9 cellular contexts compared by ENCODE assay signal in genomic region chr11:31106963-31107576, GRCh38.
DNase-seq lines count a peak whose midpoint lies in the region; ATAC-seq, FAIRE-seq and TF ChIP-seq lines count a peak whose summit lies in the region.
"Had no signal": no experiment of that assay in that cellular context is flagged by ENCODE, and none has a peak within 500 bp of the region (broad histone marks: within the 10 kb centered on the region; RNA-seq: fewer than 3 reads in every experiment).

No MANE protein-coding gene starts in this region.

- no peaks in the 10 kb centered on the region for H3K9me2 ChIP-seq in HCT116 (ENCODE audit: insufficient read depth)

- H3K79me2 ChIP-seq in HCT116 (ENCODE audit: insufficient read depth, low read length) = no peaks in the 10 kb centered on the region
- no peaks in the 10 kb centered on the region for H3K79me2 ChIP-seq in keratinocyte (ENCODE audit: control insufficient read depth, insufficient read depth, low read length)

- dilution Hi-C loops in keratinocyte (cut with MboI; ENCODE audit: extremely low pct_ligation_motif_present, low sequenced_read_pairs) = no loop called here

- H3K9me3 ChIP-seq in HCT116 (ENCODE audit: control insufficient read depth in 1 of 2, insufficient read depth in 1 of 2, low read depth in 1 of 2, low read length in 2 of 2) = no peaks in the 10 kb centered on the region
- no peaks in the 10 kb centered on the region for H3K9me3 ChIP-seq in keratinocyte (ENCODE audit: control insufficient read depth, low read depth, low read length)
- H3K9me3 ChIP-seq: BLaER1 had no signal

- H3K4me3 ChIP-seq in HCT116 (replicated peaks in 1 of 2; ENCODE audit: low read depth in 1 of 2, low read length in 2 of 2) = no peak overlapping the region
- no peak overlapping the region for H3K4me3 ChIP-seq in brain microvascular endothelial cell (ENCODE audit: low read depth, low read length)
- H3K4me3 ChIP-seq in keratinocyte (ENCODE audit: control insufficient read depth in 2 of 3, extremely low read depth in 1 of 3, insufficient read depth in 2 of 3, low read depth in 1 of 3, low read length in 3 of 3) = no peak overlapping the region
- H3K4me3 ChIP-seq: BLaER1 had no signal

- H3K27ac ChIP-seq in HCT116 (ENCODE audit: low read depth, low read length) = no peak overlapping the region
- H3K27ac ChIP-seq in brain microvascular endothelial cell = no peak overlapping the region
- H3K27ac ChIP-seq in keratinocyte (ENCODE audit: control insufficient read depth, insufficient read depth, low read length) = no peak overlapping the region
- H3K27ac ChIP-seq: BLaER1 had no signal

- no peak overlapping the region for H3K4me2 ChIP-seq in HCT116 (ENCODE audit: low read length)
- no peak overlapping the region for H3K4me2 ChIP-seq in keratinocyte (ENCODE audit: control insufficient read depth, extremely low read depth, insufficient read depth, low read depth, low read length)
- H3K4me2 ChIP-seq: BLaER1 had no signal

- BruUV-seq in HCT116 (replicated peaks; lab: Mats Ljungman, UMichigan) = no TSS peak

- TF ChIP-seq CTCF in HCT116 (IDR thresholded peaks at IDR 0.05 in 2 of 3, conservative IDR thresholded peaks at IDR 0.05 in 1 of 3; ENCODE audit: borderline replicate concordance in 1 of 3, insufficient read depth in 1 of 3, low read depth in 2 of 3, low read length in 2 of 3) = peak; percentile 67 to 86 (median 72)
- TF ChIP-seq CTCF in brain microvascular endothelial cell (IDR thresholded peaks at IDR 0.05; ENCODE audit: low read depth, low read length, missing control alignments) = peak; percentile 79
- peak; percentile 72 to 82 (median 73) for TF ChIP-seq CTCF in keratinocyte (optimal IDR thresholded peaks at IDR 0.05 in 1 of 3, IDR thresholded peaks at IDR 0.05 in 1 of 3, conservative IDR thresholded peaks at IDR 0.05 in 1 of 3; ENCODE audit: extremely low read depth in 1 of 3, insufficient read depth in 2 of 3, low read length in 3 of 3)

- POLR2A ChIA-PET in HCT116 (lab: Charles Lee) = no interaction called here

- TF ChIP-seq RAD21 in HCT116 (IDR thresholded peaks at IDR 0.05; ENCODE audit: low read depth) = peak; percentile 83

- DNase-seq in DMS79 treated with DMSO at 0.1 percent for 48 hours (lab: John Stamatoyannopoulos, UW) = peak; percentile 17
- DNase-seq in DMS79 (lab: John Stamatoyannopoulos, UW) = no peak
- peak; percentile 51 for DNase-seq in HCT116 (ENCODE audit: low read depth, low spot score)
- DNase-seq in MV-4-11 (lab: John Stamatoyannopoulos, UW) = peak; percentile 32
- peak; percentile 35 for DNase-seq in brain microvascular endothelial cell
- no peak for DNase-seq in keratinocyte (ENCODE audit: low read depth, low spot score)
- peak; percentile 32 to 46 for DNase-seq in stimulated activated CD4-positive, alpha-beta T cell treated with anti-CD3 and anti-CD28 coated beads, Interleukin-2, amount 100 ng/mL, for 48 hours

- TF ChIP-seq POLR2A in HCT116 (IDR thresholded peaks at IDR 0.05; ENCODE audit: borderline replicate concordance, extremely low read depth, insufficient read depth, insufficient read length) = no peak

- H3K27me3 ChIP-seq in HCT116 (ENCODE audit: insufficient read depth, low read length) (no peaks in the 10 kb centered on the region), brain microvascular endothelial cell (replicated peaks) (no peaks in the 10 kb centered on the region), keratinocyte (ENCODE audit: control insufficient read depth, extremely low read depth, insufficient read depth, low read length) (no peaks in the 10 kb centered on the region)
- H3K27me3 ChIP-seq: BLaER1 had no signal

- H2AFZ ChIP-seq in HCT116 (ENCODE audit: low read depth, low read length, poor library complexity, severe bottlenecking) (peak overlapping the region; percentile 73), keratinocyte (ENCODE audit: control insufficient read depth, low read length) (no peak overlapping the region)

- peak; percentile 73 for FAIRE-seq in keratinocyte (lab: Jason Lieb, UNC)

- H4K20me1 ChIP-seq in HCT116 (ENCODE audit: insufficient read depth) (no peaks in the 10 kb centered on the region), keratinocyte (ENCODE audit: control insufficient read depth, extremely low read depth, insufficient read depth, low read length) (no peaks in the 10 kb centered on the region)
- H4K20me1 ChIP-seq: BLaER1 had no signal

- no peaks in the 10 kb centered on the region for H3K9me1 ChIP-seq in keratinocyte (ENCODE audit: control insufficient read depth, extremely low read depth, insufficient read depth, low read length)

- ATAC-seq in HCT116 = peak; percentile 89
- ATAC-seq in SK-N-SH treated with all-trans-retinoic acid at 6 μM for 48 hours = peak; percentile 82

- RAD21 ChIA-PET in HCT116 (lab: Charles Lee; ENCODE audit: low non-redundant PET in 1 of 2, low total read pairs in 2 of 2, uncharacterized antibody in 2 of 2, unreplicated experiment in 2 of 2) = interaction anchor here (1.1 to 1.5 kb wide), 4 partner anchors 124 to 764 kb away, joined by 3 to 8 read pairs (median 6); no protein-coding TSS in a partner anchor

- CTCF ChIA-PET in HCT116 (lab: Charles Lee) = interaction anchor here (0.5 to 5.4 kb wide), 36 partner anchors 8 to 1204 kb away, joined by 3 to 103 read pairs (median 4); partner anchors contain the start of genes DCDC1 and DNAJC24

- in situ Hi-C loops in brain microvascular endothelial cell (cut with HindIII; ENCODE audit: low pct_ligation_motif_present, low sequenced_read_pairs) = no loop called here

- H3K9ac ChIP-seq in HCT116 (ENCODE audit: low read length) (no peak overlapping the region), keratinocyte (ENCODE audit: control insufficient read depth, extremely low read depth, insufficient read depth, low read length) (no peak overlapping the region)
- H3K9ac ChIP-seq: BLaER1 had no signal

- intact Hi-C loops in HCT116 (cut with micrococcal nuclease) = loop anchor here (1.0 to 10.0 kb wide), 6 partner anchors 126 to 1190 kb away; no protein-coding TSS in a partner anchor

- H3K4me1 ChIP-seq in HCT116 (ENCODE audit: control insufficient read depth in 1 of 2, insufficient read depth in 2 of 2, low read length in 2 of 2) = no peaks in the 10 kb centered on the region
- H3K4me1 ChIP-seq in keratinocyte (ENCODE audit: control insufficient read depth, extremely low read depth, insufficient read depth, low read length) = no peaks in the 10 kb centered on the region
- H3K4me1 ChIP-seq: BLaER1 had no signal

- H3K36me3 ChIP-seq in HCT116 (ENCODE audit: control insufficient read depth in 1 of 2, insufficient read depth in 2 of 2, low read length in 2 of 2) = no peaks in the 10 kb centered on the region
- H3K36me3 ChIP-seq in brain microvascular endothelial cell (replicated peaks) = no peaks in the 10 kb centered on the region
- H3K36me3 ChIP-seq in keratinocyte (ENCODE audit: control insufficient read depth in 2 of 2, extremely low read depth in 1 of 2, insufficient read depth in 2 of 2, low read length in 2 of 2) = no peaks in the 10 kb centered on the region
- H3K36me3 ChIP-seq: BLaER1 had no signal

TF ChIP-seq in HCT116, 20 proteins besides CTCF, POLR2A, EP300 and RAD21 (continues in another document):
- no peak for TF ChIP-seq ELF1 (IDR thresholded peaks at IDR 0.05; ENCODE audit: borderline replicate concordance, low read depth)
- no peak for TF ChIP-seq POLR2AphosphoS5 (IDR thresholded peaks at IDR 0.05; ENCODE audit: low read depth, low read length)
- TF ChIP-seq SP1 (IDR thresholded peaks at IDR 0.05; ENCODE audit: low read depth) = no peak
- no peak for TF ChIP-seq ZFX (IDR thresholded peaks at IDR 0.05)
- TF ChIP-seq EZH2phosphoT487 (IDR thresholded peaks at IDR 0.05; ENCODE audit: borderline replicate concordance) = no peak
- TF ChIP-seq ZBTB33 (IDR thresholded peaks at IDR 0.05; ENCODE audit: extremely low read depth, insufficient replicate concordance, low read length) = no peak
- TF ChIP-seq SRF (IDR thresholded peaks at IDR 0.05; ENCODE audit: low read depth) = no peak

TF ChIP-seq in SK-N-SH treated with all-trans-retinoic acid at 6 μM for 48 hours, 23 proteins besides CTCF, POLR2A, EP300 and RAD21:
- TF ChIP-seq ZFP3 (CRISPR knock-in tag; IDR thresholded peaks at IDR 0.05) = no peak
- no peak for TF ChIP-seq ARNTL (CRISPR knock-in tag; IDR thresholded peaks at IDR 0.05; ENCODE audit: borderline replicate concordance, low read depth)
- no peak for TF ChIP-seq TOX (CRISPR knock-in tag; IDR thresholded peaks at IDR 0.05; ENCODE audit: borderline replicate concordance)
- no peak for TF ChIP-seq TCF4 (CRISPR knock-in tag; IDR thresholded peaks at IDR 0.05; ENCODE audit: borderline replicate concordance)
- no peak for TF ChIP-seq RARB (CRISPR knock-in tag; IDR thresholded peaks at IDR 0.05)
- TF ChIP-seq PPARA (CRISPR knock-in tag; IDR thresholded peaks at IDR 0.05; ENCODE audit: borderline replicate concordance) = no peak
- no peak for TF ChIP-seq OSR1 (CRISPR knock-in tag; IDR thresholded peaks at IDR 0.05)
- no peak for TF ChIP-seq CSRNP3 (CRISPR knock-in tag; IDR thresholded peaks at IDR 0.05)
- no peak for TF ChIP-seq BACH2 (CRISPR knock-in tag; IDR thresholded peaks at IDR 0.05; ENCODE audit: borderline replicate concordance)
- TF ChIP-seq ZNF8 (CRISPR knock-in tag; IDR thresholded peaks at IDR 0.05) = no peak

Comparison
In these comparisons a context has a peak if more than half of its experiments do, and no peak if none do; other contexts are left out.
1. DNase-seq: peak in DMS79 treated with DMSO at 0.1 percent for 48 hours (single experiment), HCT116 (single experiment), MV-4-11 (single experiment), brain microvascular endothelial cell (single experiment) and stimulated activated CD4-positive, alpha-beta T cell treated with anti-CD3 and anti-CD28 coated beads, Interleukin-2, amount 100 ng/mL, for 48 hours (2 of 2); none in DMS79 (single experiment) and keratinocyte (single experiment).
2. Peak in every context shown above with its lines, with median percentiles within 50 percentile points of each other: CTCF ChIP-seq.